1 cellular context compared by ENCODE assay signal in the genomic region with DNA sequence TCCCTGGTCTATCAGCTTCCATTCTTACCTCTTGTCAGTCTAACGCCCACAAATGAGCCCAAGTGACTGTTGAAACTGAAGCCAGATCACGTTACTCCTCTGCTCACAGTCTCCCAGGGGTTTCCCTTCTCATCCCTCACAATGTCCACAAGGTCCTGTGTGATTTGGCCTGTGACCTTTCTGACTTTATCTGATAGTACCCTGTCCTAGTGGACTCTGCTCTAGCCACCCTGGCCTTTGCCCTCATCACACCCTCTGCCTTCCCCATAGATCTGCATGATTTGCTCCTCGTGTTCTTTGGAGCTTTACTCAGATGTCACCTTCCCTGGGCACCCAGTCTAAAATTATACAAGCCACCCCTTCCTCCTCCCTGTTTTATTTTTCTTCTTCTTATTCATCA.
TF ChIP-seq lines count a peak whose summit lies in the region.

No MANE protein-coding gene starts in this region.

TF ChIP-seq in HepG2, 621 proteins besides CTCF, POLR2A, EP300 and RAD21:
- TF ChIP-seq ATF1 (CRISPR knock-in tag; IDR thresholded peaks at IDR 0.05): no peak
- peak; percentile 83 for TF ChIP-seq HNF4A (CRISPR knock-in tag; IDR thresholded peaks at IDR 0.05)
- no peak for TF ChIP-seq MBNL3 (CRISPR knock-in tag; conservative IDR thresholded peaks at IDR 0.05)
- peak; percentile 32; the same call in 1 of the 2 replicates for TF ChIP-seq HDAC1 (CRISPR knock-in tag; IDR thresholded peaks at IDR 0.05)
- TF ChIP-seq, protein P1, sequence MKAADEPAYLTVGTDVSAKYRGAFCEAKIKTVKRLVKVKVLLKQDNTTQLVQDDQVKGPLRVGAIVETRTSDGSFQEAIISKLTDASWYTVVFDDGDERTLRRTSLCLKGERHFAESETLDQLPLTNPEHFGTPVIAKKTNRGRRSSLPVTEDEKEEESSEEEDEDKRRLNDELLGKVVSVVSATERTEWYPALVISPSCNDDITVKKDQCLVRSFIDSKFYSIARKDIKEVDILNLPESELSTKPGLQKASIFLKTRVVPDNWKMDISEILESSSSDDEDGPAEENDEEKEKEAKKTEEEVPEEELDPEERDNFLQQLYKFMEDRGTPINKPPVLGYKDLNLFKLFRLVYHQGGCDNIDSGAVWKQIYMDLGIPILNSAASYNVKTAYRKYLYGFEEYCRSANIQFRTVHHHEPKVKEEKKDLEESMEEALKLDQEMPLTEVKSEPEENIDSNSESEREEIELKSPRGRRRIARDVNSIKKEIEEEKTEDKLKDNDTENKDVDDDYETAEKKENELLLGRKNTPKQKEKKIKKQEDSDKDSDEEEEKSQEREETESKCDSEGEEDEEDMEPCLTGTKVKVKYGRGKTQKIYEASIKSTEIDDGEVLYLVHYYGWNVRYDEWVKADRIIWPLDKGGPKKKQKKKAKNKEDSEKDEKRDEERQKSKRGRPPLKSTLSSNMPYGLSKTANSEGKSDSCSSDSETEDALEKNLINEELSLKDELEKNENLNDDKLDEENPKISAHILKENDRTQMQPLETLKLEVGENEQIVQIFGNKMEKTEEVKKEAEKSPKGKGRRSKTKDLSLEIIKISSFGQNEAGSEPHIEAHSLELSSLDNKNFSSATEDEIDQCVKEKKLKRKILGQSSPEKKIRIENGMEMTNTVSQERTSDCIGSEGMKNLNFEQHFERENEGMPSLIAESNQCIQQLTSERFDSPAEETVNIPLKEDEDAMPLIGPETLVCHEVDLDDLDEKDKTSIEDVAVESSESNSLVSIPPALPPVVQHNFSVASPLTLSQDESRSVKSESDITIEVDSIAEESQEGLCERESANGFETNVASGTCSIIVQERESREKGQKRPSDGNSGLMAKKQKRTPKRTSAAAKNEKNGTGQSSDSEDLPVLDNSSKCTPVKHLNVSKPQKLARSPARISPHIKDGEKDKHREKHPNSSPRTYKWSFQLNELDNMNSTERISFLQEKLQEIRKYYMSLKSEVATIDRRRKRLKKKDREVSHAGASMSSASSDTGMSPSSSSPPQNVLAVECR (CRISPR knock-in tag; IDR thresholded peaks at IDR 0.05; ENCODE audit: borderline replicate concordance): peak; percentile 20; the same call in 1 of the 2 replicates
- TF ChIP-seq ZMYM2 (CRISPR knock-in tag; IDR thresholded peaks at IDR 0.05): peak; percentile 71
- TF ChIP-seq LCORL (IDR thresholded peaks at IDR 0.05): no peak
- TF ChIP-seq LCORL (CRISPR knock-in tag; IDR thresholded peaks at IDR 0.05): peak; percentile 46; the same call in 1 of the 2 replicates
- no peak for TF ChIP-seq PAWR (CRISPR knock-in tag; IDR thresholded peaks at IDR 0.05; ENCODE audit: borderline replicate concordance)
- TF ChIP-seq, protein P2, sequence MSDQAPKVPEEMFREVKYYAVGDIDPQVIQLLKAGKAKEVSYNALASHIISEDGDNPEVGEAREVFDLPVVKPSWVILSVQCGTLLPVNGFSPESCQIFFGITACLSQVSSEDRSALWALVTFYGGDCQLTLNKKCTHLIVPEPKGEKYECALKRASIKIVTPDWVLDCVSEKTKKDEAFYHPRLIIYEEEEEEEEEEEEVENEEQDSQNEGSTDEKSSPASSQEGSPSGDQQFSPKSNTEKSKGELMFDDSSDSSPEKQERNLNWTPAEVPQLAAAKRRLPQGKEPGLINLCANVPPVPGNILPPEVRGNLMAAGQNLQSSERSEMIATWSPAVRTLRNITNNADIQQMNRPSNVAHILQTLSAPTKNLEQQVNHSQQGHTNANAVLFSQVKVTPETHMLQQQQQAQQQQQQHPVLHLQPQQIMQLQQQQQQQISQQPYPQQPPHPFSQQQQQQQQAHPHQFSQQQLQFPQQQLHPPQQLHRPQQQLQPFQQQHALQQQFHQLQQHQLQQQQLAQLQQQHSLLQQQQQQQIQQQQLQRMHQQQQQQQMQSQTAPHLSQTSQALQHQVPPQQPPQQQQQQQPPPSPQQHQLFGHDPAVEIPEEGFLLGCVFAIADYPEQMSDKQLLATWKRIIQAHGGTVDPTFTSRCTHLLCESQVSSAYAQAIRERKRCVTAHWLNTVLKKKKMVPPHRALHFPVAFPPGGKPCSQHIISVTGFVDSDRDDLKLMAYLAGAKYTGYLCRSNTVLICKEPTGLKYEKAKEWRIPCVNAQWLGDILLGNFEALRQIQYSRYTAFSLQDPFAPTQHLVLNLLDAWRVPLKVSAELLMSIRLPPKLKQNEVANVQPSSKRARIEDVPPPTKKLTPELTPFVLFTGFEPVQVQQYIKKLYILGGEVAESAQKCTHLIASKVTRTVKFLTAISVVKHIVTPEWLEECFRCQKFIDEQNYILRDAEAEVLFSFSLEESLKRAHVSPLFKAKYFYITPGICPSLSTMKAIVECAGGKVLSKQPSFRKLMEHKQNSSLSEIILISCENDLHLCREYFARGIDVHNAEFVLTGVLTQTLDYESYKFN (CRISPR knock-in tag; conservative IDR thresholded peaks at IDR 0.05): peak; percentile 47
- TF ChIP-seq MTF2 (CRISPR knock-in tag; IDR thresholded peaks at IDR 0.05; ENCODE audit: borderline replicate concordance): no peak
- TF ChIP-seq TRIM24 (CRISPR knock-in tag; IDR thresholded peaks at IDR 0.05): 0 out of 2 replicates have a peak, but pooled peaks have one; percentile 26
- no peak for TF ChIP-seq SOX6 (IDR thresholded peaks at IDR 0.05)
- peak; percentile 55 for TF ChIP-seq SOX6 (CRISPR knock-in tag; IDR thresholded peaks at IDR 0.05)
- TF ChIP-seq, protein P3, sequence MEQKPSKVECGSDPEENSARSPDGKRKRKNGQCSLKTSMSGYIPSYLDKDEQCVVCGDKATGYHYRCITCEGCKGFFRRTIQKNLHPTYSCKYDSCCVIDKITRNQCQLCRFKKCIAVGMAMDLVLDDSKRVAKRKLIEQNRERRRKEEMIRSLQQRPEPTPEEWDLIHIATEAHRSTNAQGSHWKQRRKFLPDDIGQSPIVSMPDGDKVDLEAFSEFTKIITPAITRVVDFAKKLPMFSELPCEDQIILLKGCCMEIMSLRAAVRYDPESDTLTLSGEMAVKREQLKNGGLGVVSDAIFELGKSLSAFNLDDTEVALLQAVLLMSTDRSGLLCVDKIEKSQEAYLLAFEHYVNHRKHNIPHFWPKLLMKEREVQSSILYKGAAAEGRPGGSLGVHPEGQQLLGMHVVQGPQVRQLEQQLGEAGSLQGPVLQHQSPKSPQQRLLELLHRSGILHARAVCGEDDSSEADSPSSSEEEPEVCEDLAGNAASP (CRISPR knock-in tag; IDR thresholded peaks at IDR 0.05; ENCODE audit: borderline replicate concordance): no peak
- no peak for TF ChIP-seq NFE2L2 (IDR thresholded peaks at IDR 0.05; ENCODE audit: low read length)
- no peak for TF ChIP-seq TCF7 (IDR thresholded peaks at IDR 0.05; ENCODE audit: low read depth)
- TF ChIP-seq RARA (CRISPR knock-in tag; IDR thresholded peaks at IDR 0.05): peak; percentile 50; the same call in 1 of the 2 replicates
- peak; percentile 68 for TF ChIP-seq ZMYM4 (CRISPR knock-in tag; IDR thresholded peaks at IDR 0.05)
- TF ChIP-seq NR2F6 (IDR thresholded peaks at IDR 0.05): peak; percentile 82
- TF ChIP-seq NR2F6 (CRISPR knock-in tag; IDR thresholded peaks at IDR 0.05): peak; percentile 67
- peak; percentile 70 for TF ChIP-seq HNF4G (IDR thresholded peaks at IDR 0.05; ENCODE audit: borderline replicate concordance, low read depth, low read length)
- no peak for TF ChIP-seq HNF4G (CRISPR knock-in tag; IDR thresholded peaks at IDR 0.05; ENCODE audit: borderline replicate concordance, low read depth)
- peak; percentile 79 for TF ChIP-seq NR2F2 (IDR thresholded peaks at IDR 0.05; ENCODE audit: borderline replicate concordance, low read depth)
- peak; percentile 75 to 79 for TF ChIP-seq NR2F1 (CRISPR knock-in tag; IDR thresholded peaks at IDR 0.05)
- TF ChIP-seq NR2C2 (CRISPR knock-in tag; IDR thresholded peaks at IDR 0.05; ENCODE audit: borderline replicate concordance): peak; percentile 57; the same call in 1 of the 2 replicates
- peak; percentile 15; the same call in 1 of the 2 replicates for TF ChIP-seq HOXA3 (CRISPR knock-in tag; IDR thresholded peaks at IDR 0.05)
- TF ChIP-seq, protein P4, sequence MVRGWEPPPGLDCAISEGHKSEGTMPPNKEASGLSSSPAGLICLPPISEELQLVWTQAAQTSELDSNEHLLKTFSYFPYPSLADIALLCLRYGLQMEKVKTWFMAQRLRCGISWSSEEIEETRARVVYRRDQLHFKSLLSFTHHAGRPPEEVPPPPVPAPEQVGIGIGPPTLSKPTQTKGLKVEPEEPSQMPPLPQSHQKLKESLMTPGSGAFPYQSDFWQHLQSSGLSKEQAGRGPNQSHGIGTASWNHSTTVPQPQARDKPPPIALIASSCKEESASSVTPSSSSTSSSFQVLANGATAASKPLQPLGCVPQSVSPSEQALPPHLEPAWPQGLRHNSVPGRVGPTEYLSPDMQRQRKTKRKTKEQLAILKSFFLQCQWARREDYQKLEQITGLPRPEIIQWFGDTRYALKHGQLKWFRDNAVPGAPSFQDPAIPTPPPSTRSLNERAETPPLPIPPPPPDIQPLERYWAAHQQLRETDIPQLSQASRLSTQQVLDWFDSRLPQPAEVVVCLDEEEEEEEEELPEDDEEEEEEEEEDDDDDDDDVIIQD (CRISPR knock-in tag; IDR thresholded peaks at IDR 0.05; ENCODE audit: low read depth): peak; percentile 26; the same call in 1 of the 2 replicates
- peak; percentile 39; the same call in 1 of the 2 replicates for TF ChIP-seq SALL1 (CRISPR knock-in tag; IDR thresholded peaks at IDR 0.05)
- TF ChIP-seq ESRRA (CRISPR knock-in tag; IDR thresholded peaks at IDR 0.05; ENCODE audit: low read depth): peak; percentile 87
- 0 out of 2 replicates have a peak, but pooled peaks have one; percentile 28 for TF ChIP-seq GATAD2A (CRISPR knock-in tag; IDR thresholded peaks at IDR 0.05)
TF ChIP-seq in HepG2: peak in this region for 20.
